Comparison of ENCODE assay signal across 14 cellular contexts in the genomic region with DNA sequence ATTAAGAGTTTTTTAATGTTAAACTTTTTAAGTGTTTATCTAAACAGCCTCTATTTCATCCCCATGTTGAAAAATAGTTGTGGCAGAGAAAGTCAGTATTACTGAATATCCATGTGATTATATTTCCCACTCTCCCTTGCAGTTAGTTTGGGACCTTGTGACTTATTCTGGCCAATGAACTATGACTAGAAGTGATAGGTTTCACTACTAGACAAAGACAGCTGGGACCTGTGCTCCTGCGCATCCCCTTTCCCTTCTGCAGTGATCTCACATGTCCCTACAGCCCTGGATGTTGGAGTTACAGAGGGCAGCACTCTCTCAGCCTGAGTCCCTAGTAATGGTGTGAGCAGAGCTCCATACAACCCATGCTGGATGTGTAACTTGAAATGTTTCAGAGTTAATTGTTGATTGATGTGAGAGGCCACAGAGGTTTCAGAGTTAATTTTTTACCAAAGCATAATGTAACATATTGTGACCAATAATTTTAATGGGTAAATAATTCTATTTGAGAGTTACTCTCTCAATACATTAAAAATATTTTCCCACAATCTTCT.
"Had no signal": no experiment of that assay in that cellular context is flagged by ENCODE, and none has a peak within 500 bp of the region (broad histone marks: within the 10 kb centered on the region; RNA-seq: fewer than 3 reads in every experiment).

No MANE protein-coding gene starts in this region.

- H3K27me3 ChIP-seq: esophagus squamous epithelium, foreskin keratinocyte, testis had no signal

- H3K9me3 ChIP-seq: testis had no signal

- H3K27ac ChIP-seq: esophagus squamous epithelium, foreskin keratinocyte, testis had no signal

- H3K4me1 ChIP-seq: esophagus squamous epithelium, testis had no signal

- ATAC-seq: foreskin keratinocyte; left lobe of liver; mucosa of descending colon; natural killer cell; stimulated activated naive CD8-positive, alpha-beta T cell treated with anti-CD3 and anti-CD28 coated beads, Interleukin-15, Interleukin-2, amounts not matched to agents 100 U/mL and 50 U/mL, for 24 hours had no signal

- DNase-seq: activated B cell treated with CpG ODN at 0.5 μM for 24 hours; activated CD4-positive, alpha-beta T cell treated with anti-CD3 and anti-CD28 coated beads, Interleukin-2, amount 10 ng/mL, durations not matched to agents 24 days and 14 days; activated CD8-positive, alpha-beta memory T cell treated with anti-CD3 and anti-CD28 coated beads for 24 hours; activated naive CD4-positive, alpha-beta T cell treated with anti-CD3 and anti-CD28 coated beads for 36 hours; esophagus squamous epithelium; foreskin keratinocyte; mammary epithelial cell; mucosa of descending colon; natural killer cell; stimulated activated CD4-positive, alpha-beta T cell treated with anti-CD3 and anti-CD28 coated beads, Interleukin-2, amount 100 ng/mL, for 48 hours; stimulated activated CD8-positive, alpha-beta memory T cell treated with anti-CD3 and anti-CD28 coated beads, Interleukin-4, amount 100 ng/mL, for 48 hours; stimulated activated naive CD8-positive, alpha-beta T cell treated with anti-CD3 and anti-CD28 coated beads, Interleukin-15, Interleukin-2, amounts not matched to agents 100 U/mL and 50 U/mL, for 24 hours; testis had no signal

- H3K4me3 ChIP-seq: esophagus squamous epithelium, mucosa of descending colon, testis had no signal

- H3K36me3 ChIP-seq: esophagus squamous epithelium had no signal
